ENCODE assay signal across 25 cellular contexts in genomic region chr10:113269333-113269732, GRCh38.
DNase-seq lines count a peak whose midpoint lies in the region; ATAC-seq, FAIRE-seq and TF ChIP-seq lines count a peak whose summit lies in the region.
"Had no signal": no experiment of that assay in that cellular context is flagged by ENCODE, and none has a peak within 500 bp of the region (broad histone marks: within the 10 kb centered on the region; RNA-seq: fewer than 3 reads in every experiment).

No MANE protein-coding gene starts in this region.

- H4K5ac ChIP-seq in H1 (ENCODE audit: insufficient read length, low read depth, low read length) (no peak overlapping the region), mesendoderm (ENCODE audit: low read length) (no peak overlapping the region)

- POLR2A ChIA-PET in H1 (lab: Charles Lee; ENCODE audit: partially characterized antibody), result no interaction called here

- no peak for TF ChIP-seq CTCF in H1 (IDR thresholded peaks at IDR 0.05; ENCODE audit: control extremely low read depth in 1 of 3, insufficient read depth in 1 of 3, low read depth in 1 of 3, low read length in 3 of 3)

- ATAC-seq in GM21619 (IDR thresholded peaks at IDR 0.05; ENCODE audit: unreplicated experiment), result no peak
- ATAC-seq: GM12878 had no signal

- no peaks in the 10 kb centered on the region for H3K23me2 ChIP-seq in H1 (ENCODE audit: low read depth, low read length)

- H3K79me2 ChIP-seq in H1 (ENCODE audit: control insufficient read depth in 1 of 2, insufficient read depth in 2 of 2, low read length in 2 of 2), result no peaks in the 10 kb centered on the region
- no peaks in the 10 kb centered on the region for H3K79me2 ChIP-seq in mesendoderm (ENCODE audit: control insufficient read depth, insufficient read depth, low read length)

- H3K23ac ChIP-seq in H1 (ENCODE audit: insufficient read length), result no peak overlapping the region
- H3K23ac ChIP-seq in mesendoderm (ENCODE audit: low read length), result no peak overlapping the region

- FAIRE-seq in H1 (lab: Jason Lieb, UNC), result peak; percentile 13
- FAIRE-seq: A204.1, D721Med, GM12878, GM12892, GM18507 had no signal

- no peak overlapping the region for H2BK120ac ChIP-seq in H1 (replicated peaks; ENCODE audit: low read depth, low read length)
- H2BK120ac ChIP-seq in mesendoderm (ENCODE audit: low read depth, low read length), result no peak overlapping the region

- H3K4me3 ChIP-seq in H7 (ENCODE audit: insufficient read depth, low read depth, low read length) (no peak overlapping the region), H1 (ENCODE audit: extremely low read depth in 1 of 4, insufficient read depth in 2 of 4, low read depth in 3 of 4, low read length in 4 of 4) (no peak overlapping the region), mesendoderm (ENCODE audit: low read length) (no peak overlapping the region)
- H3K4me3 ChIP-seq: BLaER1, GM12878 had no signal

- no peak overlapping the region for H2AK5ac ChIP-seq in H1 (ENCODE audit: low read depth, low read length)
- no peak overlapping the region for H2AK5ac ChIP-seq in mesendoderm (ENCODE audit: low read length)

- H4K91ac ChIP-seq in H1 (replicated peaks; ENCODE audit: insufficient read length, low read length), result no peak overlapping the region

- CTCF ChIA-PET in H1 (lab: Charles Lee; ENCODE audit: partially characterized antibody), result interaction anchor here (0.8 to 1.4 kb wide), 6 partner anchors 18 to 139 kb away, joined by 3 to 4 read pairs (median 3); no protein-coding TSS in a partner anchor

- H3K18ac ChIP-seq in H1 (ENCODE audit: extremely low read depth, low read length) (no peak overlapping the region), mesendoderm (ENCODE audit: low read length) (no peak overlapping the region)

- H3K56ac ChIP-seq in H1 (replicated peaks; ENCODE audit: insufficient read length, low read depth, low read length) (no peak overlapping the region), mesendoderm (ENCODE audit: low read length) (no peak overlapping the region)

- 97% methylated on average over 2 of the region's 2 CpGs; no CpG with 5 or more reads in 1 of the 2 experiments for WGBS in H1 (ENCODE audit: extremely low coverage in 1 of 2, insufficient coverage in 1 of 2, insufficient read length in 1 of 2, insufficient replicate concordance in 2 of 2, low coverage in 1 of 2, low lambda C conversion rate in 2 of 2, missing lambda C conversion rate in 1 of 2), 2 experiments
- no CpG with 5 or more reads among the region's 2 CpGs for WGBS in mesendoderm (ENCODE audit: extremely low coverage, insufficient coverage, low lambda C conversion rate)

- TF ChIP-seq EP300 in H1 (IDR thresholded peaks at IDR 0.05; ENCODE audit: borderline replicate concordance in 1 of 2, low read depth in 2 of 2, low read length in 2 of 2), result no peak

- TF ChIP-seq RAD21 in H1 (IDR thresholded peaks at IDR 0.05 in 1 of 2, conservative IDR thresholded peaks at IDR 0.05 in 1 of 2; ENCODE audit: low read depth in 2 of 2, low read length in 2 of 2), result no peak

- H3K27me3 ChIP-seq in H7 (ENCODE audit: control insufficient read depth, insufficient read depth, low read length) (no peaks in the 10 kb centered on the region), H1 (replicated peaks in 1 of 4; ENCODE audit: control insufficient read depth in 3 of 4, extremely low read depth in 1 of 4, insufficient read depth in 3 of 4, low read length in 3 of 4) (no peaks in the 10 kb centered on the region; a peak in 2 of 7 replicates), mesendoderm (ENCODE audit: insufficient read depth, low read length, poor library complexity) (no peaks in the 10 kb centered on the region)
- H3K27me3 ChIP-seq: BE2C, BLaER1 had no signal

- no peak overlapping the region for H2BK15ac ChIP-seq in H1 (ENCODE audit: low read length)
- H2BK15ac ChIP-seq in mesendoderm (replicated peaks; ENCODE audit: low read depth), result no peak overlapping the region

- no peak overlapping the region for H2BK20ac ChIP-seq in H1 (ENCODE audit: low read length)

- no peaks in the 10 kb centered on the region for H4K20me1 ChIP-seq in H1 (replicated peaks in 1 of 2; ENCODE audit: control insufficient read depth in 1 of 2, insufficient read depth in 2 of 2, low read length in 2 of 2)
- H4K20me1 ChIP-seq: BLaER1 had no signal

- no peak overlapping the region for H3K27ac ChIP-seq in H1 (ENCODE audit: low read depth, low read length)
- no peak overlapping the region for H3K27ac ChIP-seq in mesendoderm (ENCODE audit: low read depth, low read length)
- H3K27ac ChIP-seq: BLaER1 had no signal

- H2BK12ac ChIP-seq in H1 (ENCODE audit: low read depth, low read length), result no peak overlapping the region

- H3K9ac ChIP-seq in H1 (replicated peaks in 1 of 4; ENCODE audit: extremely low read depth in 1 of 4, low read depth in 3 of 4, low read length in 3 of 4) (no peak overlapping the region), mesendoderm (ENCODE audit: low read length) (no peak overlapping the region)
- H3K9ac ChIP-seq: BLaER1 had no signal

- H3K4me2 ChIP-seq in H1 (ENCODE audit: insufficient read depth in 1 of 2, low read depth in 2 of 2, low read length in 2 of 2) (no peak overlapping the region), mesendoderm (ENCODE audit: low read length) (no peak overlapping the region)
- H3K4me2 ChIP-seq: BLaER1 had no signal

- H3K14ac ChIP-seq in H1 (ENCODE audit: insufficient read length), result no peak overlapping the region

- no peaks in the 10 kb centered on the region for H3K9me3 ChIP-seq in H1 (ENCODE audit: insufficient read depth in 2 of 2, low read depth in 1 of 2, low read length in 1 of 2)
- H3K9me3 ChIP-seq: BE2C, Caco-2 had no signal

- H2BK5ac ChIP-seq in H1 (ENCODE audit: low read depth, low read length) (no peak overlapping the region), mesendoderm (ENCODE audit: low read length) (no peak overlapping the region)

- no peak for TF ChIP-seq POLR2A in H1 (IDR thresholded peaks at IDR 0.05; ENCODE audit: control extremely low read depth in 1 of 2, low read depth in 2 of 2, low read length in 2 of 2)

- H3K36me3 ChIP-seq in H7 (replicated peaks; ENCODE audit: control insufficient read depth, insufficient read depth, low read length) (no peaks in the 10 kb centered on the region), H1 (ENCODE audit: control insufficient read depth in 2 of 4, insufficient read depth in 4 of 4, low read length in 3 of 4) (no peaks in the 10 kb centered on the region), mesendoderm (ENCODE audit: control insufficient read depth, insufficient read depth, low read length) (no peaks in the 10 kb centered on the region)
- H3K36me3 ChIP-seq: BE2C, BLaER1 had no signal

- no peak overlapping the region for H2AFZ ChIP-seq in H1 (ENCODE audit: low read length)

- H3K4ac ChIP-seq in H1 (replicated peaks; ENCODE audit: insufficient read length, low read depth, low read length), result no peak overlapping the region
- H3K4ac ChIP-seq in mesendoderm (ENCODE audit: low read depth, low read length), result no peak overlapping the region

- H3K4me1 ChIP-seq in H1 (replicated peaks in 1 of 4; ENCODE audit: control insufficient read depth in 3 of 4, insufficient read depth in 4 of 4, low read length in 3 of 4) (peaks cover 0 to 7% (median 4%) of the 10 kb centered on the region in 4 experiments; a peak in 6 of 7 replicates), mesendoderm (ENCODE audit: control insufficient read depth, low read depth, low read length) (peaks cover 5% of the 10 kb centered on the region)
- H3K4me1 ChIP-seq: Caco-2 had no signal

- H4K8ac ChIP-seq in H1 (ENCODE audit: extremely low read depth, insufficient read depth, low read length), result no peak overlapping the region
- no peak overlapping the region for H4K8ac ChIP-seq in mesendoderm (ENCODE audit: low read depth, low read length)

- peak; percentile 35 for DNase-seq in H7
- no peak for DNase-seq in H1 (ENCODE audit: low read depth in 1 of 2, low spot score in 2 of 2)
- peak; percentile 20 for DNase-seq in mesendoderm
- DNase-seq in KG1 (lab: John Stamatoyannopoulos, UW), result no peak
- no peak for DNase-seq in amniotic stem cell (lab: John Stamatoyannopoulos, UW)
- DNase-seq: 8988T; ACHN; BE2C; C1 segment of cervical spinal cord; Caco-2; Calu3; CD4-positive, alpha-beta memory T cell; CD4-positive, CD25-positive, alpha-beta regulatory T cell; DMS53; DMS79; DND-41; EL; GDM1 had no signal

- H3K79me1 ChIP-seq in H1 (ENCODE audit: low read depth, low read length) (no peaks in the 10 kb centered on the region), mesendoderm (ENCODE audit: low read length) (no peaks in the 10 kb centered on the region)

TF ChIP-seq in H1, 55 proteins besides CTCF, POLR2A, EP300 and RAD21:
- TF ChIP-seq TEAD4 (IDR thresholded peaks at IDR 0.05; ENCODE audit: low read depth, low read length) (peak; percentile 54; the same call in 1 of the 2 replicates), JUN (IDR thresholded peaks at IDR 0.05; ENCODE audit: low read depth, low read length) (no peak)

Comparison
In these comparisons a context has a peak if more than half of its experiments do, and no peak if none do; other contexts are left out.
1. DNase-seq: peak in H7 (single experiment) and mesendoderm (single experiment); none in H1 (0 of 2), KG1 (single experiment) and amniotic stem cell (single experiment).